9 cellular contexts compared by ENCODE assay signal in genomic region chrX:71181558-71181909, GRCh38. TPM values are rescaled to one million over a fixed set of nuclear protein-coding genes. Genes with fewer than 3 reads are reported as not detected.
DNase-seq lines count a peak whose midpoint lies in the region; ATAC-seq and TF ChIP-seq lines count a peak whose summit lies in the region.
"Had no signal": no experiment of that assay in that cellular context is flagged by ENCODE, and none has a peak within 500 bp of the region (broad histone marks: within the 10 kb centered on the region; RNA-seq: fewer than 3 reads in every experiment).

No MANE protein-coding gene starts in this region.

- peak overlapping the region; percentile 16 for H3K4me3 ChIP-seq in lung

- H3K36me3 ChIP-seq in lung (ENCODE audit: control insufficient read depth in 2 of 2, insufficient read depth in 2 of 2, low read length in 2 of 2): no peaks in the 10 kb centered on the region

- peak overlapping the region; percentile 83 for H3K4me3 Mint-ChIP-seq in MCF 10A (ENCODE audit: unreplicated experiment)

- H3K27me3 Mint-ChIP-seq in MCF 10A (ENCODE audit: insufficient read depth, unreplicated experiment): peaks cover 13% of the 10 kb centered on the region

- WGBS in lung, 2 donors: 2 to 46% methylated on average over 7 to 10 of the region's 10 CpGs

- peak; percentile 34 for ATAC-seq in HG03045 (IDR thresholded peaks at IDR 0.05; ENCODE audit: unreplicated experiment)
- ATAC-seq in lung (ENCODE audit: insufficient read depth, low FRiP score): peak; percentile 30

- TF ChIP-seq CTCF in MCF 10A (IDR thresholded peaks at IDR 0.05; ENCODE audit: unreplicated experiment) (no peak), lung (IDR thresholded peaks at IDR 0.05; ENCODE audit: control extremely low read depth, extremely low read depth) (no peak)

- peak overlapping the region; percentile 97 for H3K27ac Mint-ChIP-seq in MCF 10A (ENCODE audit: low read depth, unreplicated experiment)

- no peaks in the 10 kb centered on the region for H3K9me3 Mint-ChIP-seq in MCF 10A (ENCODE audit: unreplicated experiment)

- TSS peak; percentile 85 for BruUV-seq in MCF 10A (replicated peaks; lab: Mats Ljungman, UMichigan)

- no peaks in the 10 kb centered on the region for H3K27me3 ChIP-seq in lung (ENCODE audit: control insufficient read depth, insufficient read depth)

- POLR2A ChIA-PET in MCF 10A (lab: Yijun Ruan, JAX): interaction anchor here (0.8 to 2.9 kb wide), 6 partner anchors 73 to 210 kb away, joined by 4 to 32 read pairs (median 10); partner anchors contain the start of genes NONO, SNX12, TAF1 and ZMYM3

- CTCF ChIA-PET in MCF 10A (lab: Yijun Ruan, JAX): interaction anchor here (0.6 to 7.3 kb wide), 6 partner anchors 13 to 623 kb away, joined by 3 to 68 read pairs (median 4); no protein-coding TSS in a partner anchor

- no peaks in the 10 kb centered on the region for H3K36me3 Mint-ChIP-seq in MCF 10A (ENCODE audit: insufficient read depth, unreplicated experiment)

- H3K4me1 Mint-ChIP-seq in MCF 10A (ENCODE audit: insufficient read depth, unreplicated experiment): no peaks in the 10 kb centered on the region

- H3K9me3 ChIP-seq in lung (ENCODE audit: control insufficient read depth in 2 of 2, insufficient read depth in 1 of 2, low read length in 1 of 2): no peaks in the 10 kb centered on the region

- peak overlapping the region; percentile 72 to 82 for H3K27ac ChIP-seq in lung (ENCODE audit: low read depth in 1 of 2, low read length in 1 of 2)

- intact Hi-C loops in MCF 10A (cut with micrococcal nuclease): loop anchor here (5.0 kb wide), 1 partner anchor 101 kb away; the partner anchor contains the start of gene NONO

- peaks cover 0 to 3% of the 10 kb centered on the region in 2 donors for H3K4me1 ChIP-seq in lung (ENCODE audit: control insufficient read depth in 2 of 2, insufficient read depth in 2 of 2, low read length in 2 of 2)

- DNase-seq in NCI-H2107 treated with DMSO at 0.1 percent for 48 hours (lab: John Stamatoyannopoulos, UW; ENCODE audit: unreplicated experiment): peak; percentile 45
- DNase-seq in NCI-H2107 (lab: John Stamatoyannopoulos, UW): no peak
- peak in 3 of 5 experiments; percentile 20 to 66 (median 30) for DNase-seq in T-helper 2 cell
- no peak for DNase-seq in MCF 10A (ENCODE audit: unreplicated experiment)
- DNase-seq in lung (ENCODE audit: low spot score): no peak
- peak; percentile 17 to 34 for DNase-seq in stimulated activated CD8-positive, alpha-beta memory T cell treated with anti-CD3 and anti-CD28 coated beads, Interleukin-7, amount 100 ng/mL, for 4 hours (ENCODE audit: low read depth in 2 of 2)
- DNase-seq in NCI-H446 (lab: John Stamatoyannopoulos, UW): no peak

RNA-seq across cellular contexts. Expression of gene NLGN3, which starts 36.9 kb away (rescaled TPM):
- total RNA-seq in MCF 10A (2022) (0.42 and 0.44 TPM in 2 replicates), lung (1 to 10 TPM in 1 of 2 donors, under 1 TPM in 1; 0.86 to 1.5 TPM)
- polyA plus RNA-seq in lung: under 1 TPM; 0.20 to 0.71 TPM

RNA-seq across cellular contexts. Expression of gene GJB1, which starts 41.5 kb away (rescaled TPM):
- not detected in 2 replicates for total RNA-seq in MCF 10A (2022)
- total RNA-seq in lung: 1 to 10 TPM in 1 of 2 donors, not detected in 1; 3.7 TPM
- polyA plus RNA-seq in lung: 1 to 10 TPM in 1 of 2 donors, under 1 TPM in 1; 0.42 to 2.9 TPM
- total RNA-seq: left cardiac atrium had no signal

Comparison
In these comparisons a context has a peak if more than half of its experiments do, and no peak if none do; other contexts are left out.
1. DNase-seq: peak in NCI-H2107 treated with DMSO at 0.1 percent for 48 hours (single experiment), T-helper 2 cell (3 of 5) and stimulated activated CD8-positive, alpha-beta memory T cell treated with anti-CD3 and anti-CD28 coated beads, Interleukin-7, amount 100 ng/mL, for 4 hours (2 of 2); none in NCI-H2107 (single experiment), MCF 10A (single experiment), lung (single experiment) and NCI-H446 (0 of 2).